In genomic region chr6:47405273-47405672, GRCh38 we compare ENCODE assay signal across 2 cellular contexts.
TF ChIP-seq lines count a peak whose summit lies in the region.

No MANE protein-coding gene starts in this region.

TF ChIP-seq in HEK293, 187 proteins besides CTCF, POLR2A, EP300 and RAD21 (continued from another document and continues in another):
- 0 out of 2 replicates have a peak, but pooled peaks have one; percentile 17 for TF ChIP-seq ZNF18 (tag by site-specific recombination; IDR thresholded peaks at IDR 0.05)
- TF ChIP-seq SCRT2 (tag by site-specific recombination; IDR thresholded peaks at IDR 0.05), result 0 out of 2 replicates have a peak, but pooled peaks have one; percentile 12
- TF ChIP-seq FEZF1 (tag by site-specific recombination; IDR thresholded peaks at IDR 0.05), result peak; percentile 66
- TF ChIP-seq OSR2 (tag by site-specific recombination; IDR thresholded peaks at IDR 0.05), result peak; percentile 11; the same call in 1 of the 2 replicates
- peak; percentile 40; the same call in 1 of the 2 replicates for TF ChIP-seq PRDM10 (tag by site-specific recombination; IDR thresholded peaks at IDR 0.05)
- no peak for TF ChIP-seq WT1 (tag by site-specific recombination; IDR thresholded peaks at IDR 0.05)
- TF ChIP-seq ZNF548 (tag by site-specific recombination; IDR thresholded peaks at IDR 0.05), result no peak
- TF ChIP-seq IKZF3 (tag by site-specific recombination; IDR thresholded peaks at IDR 0.05), result peak; percentile 26; the same call in 1 of the 2 replicates
- no peak for TF ChIP-seq ZNF596 (tag by site-specific recombination; IDR thresholded peaks at IDR 0.05)
- TF ChIP-seq, protein P1, sequence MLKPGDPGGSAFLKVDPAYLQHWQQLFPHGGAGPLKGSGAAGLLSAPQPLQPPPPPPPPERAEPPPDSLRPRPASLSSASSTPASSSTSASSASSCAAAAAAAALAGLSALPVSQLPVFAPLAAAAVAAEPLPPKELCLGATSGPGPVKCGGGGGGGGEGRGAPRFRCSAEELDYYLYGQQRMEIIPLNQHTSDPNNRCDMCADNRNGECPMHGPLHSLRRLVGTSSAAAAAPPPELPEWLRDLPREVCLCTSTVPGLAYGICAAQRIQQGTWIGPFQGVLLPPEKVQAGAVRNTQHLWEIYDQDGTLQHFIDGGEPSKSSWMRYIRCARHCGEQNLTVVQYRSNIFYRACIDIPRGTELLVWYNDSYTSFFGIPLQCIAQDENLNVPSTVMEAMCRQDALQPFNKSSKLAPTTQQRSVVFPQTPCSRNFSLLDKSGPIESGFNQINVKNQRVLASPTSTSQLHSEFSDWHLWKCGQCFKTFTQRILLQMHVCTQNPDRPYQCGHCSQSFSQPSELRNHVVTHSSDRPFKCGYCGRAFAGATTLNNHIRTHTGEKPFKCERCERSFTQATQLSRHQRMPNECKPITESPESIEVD (tag by site-specific recombination; IDR thresholded peaks at IDR 0.05), result peak; percentile 94
- TF ChIP-seq ZNF404 (tag by site-specific recombination; IDR thresholded peaks at IDR 0.05), result no peak
- peak; percentile 85 for TF ChIP-seq ZFHX2 (tag by site-specific recombination; conservative IDR thresholded peaks at IDR 0.05)
- no peak for TF ChIP-seq ZNF174 (tag by site-specific recombination; IDR thresholded peaks at IDR 0.05)
- no peak for TF ChIP-seq ZSCAN18 (tag by site-specific recombination; IDR thresholded peaks at IDR 0.05)
- TF ChIP-seq ZNF843 (tag by site-specific recombination; IDR thresholded peaks at IDR 0.05), result no peak
- TF ChIP-seq, protein P2, sequence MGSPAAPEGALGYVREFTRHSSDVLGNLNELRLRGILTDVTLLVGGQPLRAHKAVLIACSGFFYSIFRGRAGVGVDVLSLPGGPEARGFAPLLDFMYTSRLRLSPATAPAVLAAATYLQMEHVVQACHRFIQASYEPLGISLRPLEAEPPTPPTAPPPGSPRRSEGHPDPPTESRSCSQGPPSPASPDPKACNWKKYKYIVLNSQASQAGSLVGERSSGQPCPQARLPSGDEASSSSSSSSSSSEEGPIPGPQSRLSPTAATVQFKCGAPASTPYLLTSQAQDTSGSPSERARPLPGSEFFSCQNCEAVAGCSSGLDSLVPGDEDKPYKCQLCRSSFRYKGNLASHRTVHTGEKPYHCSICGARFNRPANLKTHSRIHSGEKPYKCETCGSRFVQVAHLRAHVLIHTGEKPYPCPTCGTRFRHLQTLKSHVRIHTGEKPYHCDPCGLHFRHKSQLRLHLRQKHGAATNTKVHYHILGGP (tag by site-specific recombination; IDR thresholded peaks at IDR 0.05), result peak; percentile 63; the same call in 1 of the 2 replicates
- TF ChIP-seq HOXD13 (CRISPR knock-in tag; IDR thresholded peaks at IDR 0.05; ENCODE audit: borderline replicate concordance), result peak; percentile 55; the same call in 1 of the 2 replicates
- no peak for TF ChIP-seq ZNF785 (tag by site-specific recombination; IDR thresholded peaks at IDR 0.05)
- TF ChIP-seq EGR2 (tag by site-specific recombination; IDR thresholded peaks at IDR 0.05; ENCODE audit: low read depth), result peak; percentile 91

TF ChIP-seq in K562, 482 proteins besides CTCF, POLR2A, EP300 and RAD21 (continued from another document):
- TF ChIP-seq ZBTB5 (IDR thresholded peaks at IDR 0.05), result no peak
- TF ChIP-seq, protein P3, sequence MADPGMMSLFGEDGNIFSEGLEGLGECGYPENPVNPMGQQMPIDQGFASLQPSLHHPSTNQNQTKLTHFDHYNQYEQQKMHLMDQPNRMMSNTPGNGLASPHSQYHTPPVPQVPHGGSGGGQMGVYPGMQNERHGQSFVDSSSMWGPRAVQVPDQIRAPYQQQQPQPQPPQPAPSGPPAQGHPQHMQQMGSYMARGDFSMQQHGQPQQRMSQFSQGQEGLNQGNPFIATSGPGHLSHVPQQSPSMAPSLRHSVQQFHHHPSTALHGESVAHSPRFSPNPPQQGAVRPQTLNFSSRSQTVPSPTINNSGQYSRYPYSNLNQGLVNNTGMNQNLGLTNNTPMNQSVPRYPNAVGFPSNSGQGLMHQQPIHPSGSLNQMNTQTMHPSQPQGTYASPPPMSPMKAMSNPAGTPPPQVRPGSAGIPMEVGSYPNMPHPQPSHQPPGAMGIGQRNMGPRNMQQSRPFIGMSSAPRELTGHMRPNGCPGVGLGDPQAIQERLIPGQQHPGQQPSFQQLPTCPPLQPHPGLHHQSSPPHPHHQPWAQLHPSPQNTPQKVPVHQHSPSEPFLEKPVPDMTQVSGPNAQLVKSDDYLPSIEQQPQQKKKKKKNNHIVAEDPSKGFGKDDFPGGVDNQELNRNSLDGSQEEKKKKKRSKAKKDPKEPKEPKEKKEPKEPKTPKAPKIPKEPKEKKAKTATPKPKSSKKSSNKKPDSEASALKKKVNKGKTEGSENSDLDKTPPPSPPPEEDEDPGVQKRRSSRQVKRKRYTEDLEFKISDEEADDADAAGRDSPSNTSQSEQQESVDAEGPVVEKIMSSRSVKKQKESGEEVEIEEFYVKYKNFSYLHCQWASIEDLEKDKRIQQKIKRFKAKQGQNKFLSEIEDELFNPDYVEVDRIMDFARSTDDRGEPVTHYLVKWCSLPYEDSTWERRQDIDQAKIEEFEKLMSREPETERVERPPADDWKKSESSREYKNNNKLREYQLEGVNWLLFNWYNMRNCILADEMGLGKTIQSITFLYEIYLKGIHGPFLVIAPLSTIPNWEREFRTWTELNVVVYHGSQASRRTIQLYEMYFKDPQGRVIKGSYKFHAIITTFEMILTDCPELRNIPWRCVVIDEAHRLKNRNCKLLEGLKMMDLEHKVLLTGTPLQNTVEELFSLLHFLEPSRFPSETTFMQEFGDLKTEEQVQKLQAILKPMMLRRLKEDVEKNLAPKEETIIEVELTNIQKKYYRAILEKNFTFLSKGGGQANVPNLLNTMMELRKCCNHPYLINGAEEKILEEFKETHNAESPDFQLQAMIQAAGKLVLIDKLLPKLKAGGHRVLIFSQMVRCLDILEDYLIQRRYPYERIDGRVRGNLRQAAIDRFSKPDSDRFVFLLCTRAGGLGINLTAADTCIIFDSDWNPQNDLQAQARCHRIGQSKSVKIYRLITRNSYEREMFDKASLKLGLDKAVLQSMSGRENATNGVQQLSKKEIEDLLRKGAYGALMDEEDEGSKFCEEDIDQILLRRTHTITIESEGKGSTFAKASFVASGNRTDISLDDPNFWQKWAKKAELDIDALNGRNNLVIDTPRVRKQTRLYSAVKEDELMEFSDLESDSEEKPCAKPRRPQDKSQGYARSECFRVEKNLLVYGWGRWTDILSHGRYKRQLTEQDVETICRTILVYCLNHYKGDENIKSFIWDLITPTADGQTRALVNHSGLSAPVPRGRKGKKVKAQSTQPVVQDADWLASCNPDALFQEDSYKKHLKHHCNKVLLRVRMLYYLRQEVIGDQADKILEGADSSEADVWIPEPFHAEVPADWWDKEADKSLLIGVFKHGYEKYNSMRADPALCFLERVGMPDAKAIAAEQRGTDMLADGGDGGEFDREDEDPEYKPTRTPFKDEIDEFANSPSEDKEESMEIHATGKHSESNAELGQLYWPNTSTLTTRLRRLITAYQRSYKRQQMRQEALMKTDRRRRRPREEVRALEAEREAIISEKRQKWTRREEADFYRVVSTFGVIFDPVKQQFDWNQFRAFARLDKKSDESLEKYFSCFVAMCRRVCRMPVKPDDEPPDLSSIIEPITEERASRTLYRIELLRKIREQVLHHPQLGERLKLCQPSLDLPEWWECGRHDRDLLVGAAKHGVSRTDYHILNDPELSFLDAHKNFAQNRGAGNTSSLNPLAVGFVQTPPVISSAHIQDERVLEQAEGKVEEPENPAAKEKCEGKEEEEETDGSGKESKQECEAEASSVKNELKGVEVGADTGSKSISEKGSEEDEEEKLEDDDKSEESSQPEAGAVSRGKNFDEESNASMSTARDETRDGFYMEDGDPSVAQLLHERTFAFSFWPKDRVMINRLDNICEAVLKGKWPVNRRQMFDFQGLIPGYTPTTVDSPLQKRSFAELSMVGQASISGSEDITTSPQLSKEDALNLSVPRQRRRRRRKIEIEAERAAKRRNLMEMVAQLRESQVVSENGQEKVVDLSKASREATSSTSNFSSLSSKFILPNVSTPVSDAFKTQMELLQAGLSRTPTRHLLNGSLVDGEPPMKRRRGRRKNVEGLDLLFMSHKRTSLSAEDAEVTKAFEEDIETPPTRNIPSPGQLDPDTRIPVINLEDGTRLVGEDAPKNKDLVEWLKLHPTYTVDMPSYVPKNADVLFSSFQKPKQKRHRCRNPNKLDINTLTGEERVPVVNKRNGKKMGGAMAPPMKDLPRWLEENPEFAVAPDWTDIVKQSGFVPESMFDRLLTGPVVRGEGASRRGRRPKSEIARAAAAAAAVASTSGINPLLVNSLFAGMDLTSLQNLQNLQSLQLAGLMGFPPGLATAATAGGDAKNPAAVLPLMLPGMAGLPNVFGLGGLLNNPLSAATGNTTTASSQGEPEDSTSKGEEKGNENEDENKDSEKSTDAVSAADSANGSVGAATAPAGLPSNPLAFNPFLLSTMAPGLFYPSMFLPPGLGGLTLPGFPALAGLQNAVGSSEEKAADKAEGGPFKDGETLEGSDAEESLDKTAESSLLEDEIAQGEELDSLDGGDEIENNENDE (IDR thresholded peaks at IDR 0.05; ENCODE audit: low read depth, low read length), result no peak
